Comparison of ENCODE assay signal across 12 cellular contexts in the genomic region with DNA sequence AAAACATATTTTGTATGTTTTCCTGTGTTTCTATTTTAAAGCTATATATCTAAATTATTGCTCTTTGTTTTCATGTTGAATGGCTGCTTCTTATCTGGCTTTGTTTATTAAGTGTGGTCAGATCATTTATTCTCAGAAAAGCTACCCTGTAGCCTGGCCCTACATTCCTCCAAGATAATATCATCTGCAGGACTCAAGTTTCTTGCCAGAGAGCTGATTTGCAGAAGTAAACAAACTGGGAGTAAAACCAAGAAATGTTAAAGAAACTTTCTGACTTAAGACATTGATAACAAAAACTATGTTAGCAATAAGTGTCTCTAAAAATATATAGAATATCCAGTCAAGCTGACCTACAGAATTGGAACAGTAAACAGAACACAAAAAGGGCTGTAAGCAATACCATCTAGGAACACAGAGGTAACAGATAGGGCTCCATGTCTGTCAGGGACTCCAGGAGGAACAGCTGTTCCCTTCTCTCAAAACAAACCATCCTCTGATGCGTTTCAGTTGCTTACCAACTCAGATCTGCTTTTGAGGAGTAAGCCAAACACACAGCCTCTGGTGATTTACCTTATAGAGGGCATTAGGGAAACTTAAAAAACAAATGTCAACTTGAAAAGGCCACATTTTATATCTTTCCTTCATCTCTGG. TPM values are rescaled to one million over a fixed set of nuclear protein-coding genes. Genes with fewer than 3 reads are reported as not detected.
A peak's percentile ranks its signal among the peaks of the same experiment; 100 is the strongest.
DNase-seq lines count a peak whose midpoint lies in the region; ATAC-seq and TF ChIP-seq lines count a peak whose summit lies in the region.
"Had no signal": no experiment of that assay in that cellular context is flagged by ENCODE, and none has a peak within 500 bp of the region (broad histone marks: within the 10 kb centered on the region; RNA-seq: fewer than 3 reads in every experiment).

No MANE protein-coding gene starts in this region.

- H3K9me3 ChIP-seq in smooth muscle cell (replicated peaks; ENCODE audit: low read depth): no peaks in the 10 kb centered on the region

- H3K27me3 ChIP-seq in smooth muscle cell (ENCODE audit: low read depth): no peaks in the 10 kb centered on the region

- no peak for DNase-seq in activated T-cell treated with anti-CD3 and anti-CD28 coated beads, Interleukin-2, amount 50 U/mL, for 24 hours
- no peak for DNase-seq in activated T-cell treated with anti-CD3 and anti-CD28 coated beads, Interleukin-2, amount 50 U/mL, for 48 hours
- DNase-seq in SK-N-DZ (ENCODE audit: low spot score) (peak; percentile 25), fibroblast of villous mesenchyme (ENCODE audit: low read depth) (peak; percentile 87), smooth muscle cell (lab: John Stamatoyannopoulos, UW; ENCODE audit: unreplicated experiment) (no peak), NCI-H1417 treated with DMSO at 0.1 percent for 48 hours (lab: John Stamatoyannopoulos, UW) (no peak)
- DNase-seq: ACHN; activated T-cell treated with anti-CD3 and anti-CD28 coated beads, Interleukin-2, amount 50 U/mL, for 4 hours; NCI-H774; T-helper 9 cell had no signal

- no peak overlapping the region for H3K9ac ChIP-seq in smooth muscle cell (ENCODE audit: low read depth)

- peaks cover 8% of the 10 kb centered on the region for H3K4me1 ChIP-seq in smooth muscle cell (ENCODE audit: low read depth)

- H3K27me3 Mint-ChIP-seq in activated T-cell treated with anti-CD3 and anti-CD28 coated beads, Interleukin-2, amount 50 U/mL, for 24 hours: no peaks in the 10 kb centered on the region

- no peaks in the 10 kb centered on the region for H3K9me3 Mint-ChIP-seq in activated T-cell treated with anti-CD3 and anti-CD28 coated beads, Interleukin-2, amount 50 U/mL, for 24 hours
- H3K9me3 Mint-ChIP-seq: activated T-cell treated with anti-CD3 and anti-CD28 coated beads, Interleukin-2, amount 50 U/mL, for 4 hours had no signal

- H3K4me3 ChIP-seq in fibroblast of villous mesenchyme (ENCODE audit: low read depth, low read length) (no peak overlapping the region), smooth muscle cell (no peak overlapping the region)

- 13% methylated on average over 1 of the region's 1 CpG for WGBS in smooth muscle cell (ENCODE audit: low lambda C conversion rate)

- no peak for ATAC-seq in GM21717 (IDR thresholded peaks at IDR 0.05; ENCODE audit: unreplicated experiment)
- no peak for ATAC-seq in GM21528 (IDR thresholded peaks at IDR 0.05; ENCODE audit: low FRiP score, unreplicated experiment)
- ATAC-seq: activated T-cell treated with anti-CD3 and anti-CD28 coated beads, Interleukin-2, amount 50 U/mL, for 4 hours had no signal

- H3K27ac Mint-ChIP-seq in activated T-cell treated with anti-CD3 and anti-CD28 coated beads, Interleukin-2, amount 50 U/mL, for 24 hours: peak overlapping the region; percentile 65

- peaks cover 91% of the 10 kb centered on the region for H3K4me1 Mint-ChIP-seq in activated T-cell treated with anti-CD3 and anti-CD28 coated beads, Interleukin-2, amount 50 U/mL, for 24 hours (ENCODE audit: low read depth)

- TF ChIP-seq CTCF in fibroblast of villous mesenchyme (IDR thresholded peaks at IDR 0.05; ENCODE audit: insufficient read depth, low read depth, low read length): no peak
- TF ChIP-seq CTCF in smooth muscle cell (IDR thresholded peaks at IDR 0.05; ENCODE audit: borderline replicate concordance, insufficient read depth, poor library complexity, severe bottlenecking): no peak

- no peaks in the 10 kb centered on the region for H3K36me3 ChIP-seq in smooth muscle cell (ENCODE audit: low read depth)

- no peak overlapping the region for H3K4me3 Mint-ChIP-seq in activated T-cell treated with anti-CD3 and anti-CD28 coated beads, Interleukin-2, amount 50 U/mL, for 24 hours
- H3K4me3 Mint-ChIP-seq: activated T-cell treated with anti-CD3 and anti-CD28 coated beads, Interleukin-2, amount 50 U/mL, for 4 hours had no signal

- H4K20me1 ChIP-seq in smooth muscle cell (ENCODE audit: low read depth): peaks cover 8% of the 10 kb centered on the region

- H3K79me2 ChIP-seq in smooth muscle cell (ENCODE audit: low read depth): no peaks in the 10 kb centered on the region

- peak overlapping the region; percentile 69 for H3K4me2 ChIP-seq in smooth muscle cell

- peaks cover 16% of the 10 kb centered on the region for H3K36me3 Mint-ChIP-seq in activated T-cell treated with anti-CD3 and anti-CD28 coated beads, Interleukin-2, amount 50 U/mL, for 24 hours (ENCODE audit: low read depth)

- peak overlapping the region; percentile 51 for H3K27ac ChIP-seq in smooth muscle cell (ENCODE audit: low read depth)

- peaks cover 18% of the 10 kb centered on the region for H3F3A ChIP-seq in smooth muscle cell (ENCODE audit: low read depth)

- H2AFZ ChIP-seq in smooth muscle cell (ENCODE audit: low read depth): no peak overlapping the region

RNA-seq across cellular contexts. Expression of a gene that starts 17.5 kb away (rescaled TPM):
- polyA plus RNA-seq in SK-N-DZ (2014; cell fraction: cytosol; rRNA removed): 3.3 and 4.9 TPM in 2 replicates
- 3.5 and 4.1 TPM in 2 replicates for polyA plus RNA-seq in SK-N-DZ (2014; cell fraction: nucleus; rRNA removed)
- total RNA-seq in fibroblast of villous mesenchyme: 13.2 and 16.4 TPM in 2 replicates
- 65.6 and 66.4 TPM in 2 replicates for total RNA-seq in smooth muscle cell
- polyA plus RNA-seq in smooth muscle cell: 36.5 and 49.3 TPM in 2 replicates

Comparison
In these comparisons a context has a peak if more than half of its experiments do, and no peak if none do; other contexts are left out.
1. DNase-seq: peak in SK-N-DZ (single experiment) and fibroblast of villous mesenchyme (single experiment); none in activated T-cell treated with anti-CD3 and anti-CD28 coated beads, Interleukin-2, amount 50 U/mL, for 24 hours (single experiment), activated T-cell treated with anti-CD3 and anti-CD28 coated beads, Interleukin-2, amount 50 U/mL, for 48 hours (0 of 2), smooth muscle cell (single experiment) and NCI-H1417 treated with DMSO at 0.1 percent for 48 hours (single experiment).